19 cellular contexts compared by ENCODE assay signal in genomic region chr2:50995610-50996009, GRCh38. TPM values are rescaled to one million over a fixed set of nuclear protein-coding genes. Genes with fewer than 3 reads are reported as not detected.
DNase-seq lines count a peak whose midpoint lies in the region; ATAC-seq and TF ChIP-seq lines count a peak whose summit lies in the region.
"Had no signal": no experiment of that assay in that cellular context is flagged by ENCODE, and none has a peak within 500 bp of the region (broad histone marks: within the 10 kb centered on the region; RNA-seq: fewer than 3 reads in every experiment).

No MANE protein-coding gene starts in this region.

- no peak overlapping the region for H3K27ac ChIP-seq in adrenal gland
- H3K27ac ChIP-seq in hepatocyte = no peak overlapping the region
- H3K27ac ChIP-seq in sigmoid colon = no peak overlapping the region
- H3K27ac ChIP-seq: BLaER1, spleen had no signal

- no peak overlapping the region for H3K4me2 ChIP-seq in hepatocyte
- H3K4me2 ChIP-seq: BLaER1 had no signal

- TF ChIP-seq POLR2A in adrenal gland (IDR thresholded peaks at IDR 0.05) (no peak), sigmoid colon (IDR thresholded peaks at IDR 0.05) (no peak)

- H3K4me3 ChIP-seq in adrenal gland = no peak overlapping the region
- H3K4me3 ChIP-seq in hepatocyte = no peak overlapping the region
- no peak overlapping the region for H3K4me3 ChIP-seq in sigmoid colon
- H3K4me3 ChIP-seq: BLaER1, spleen had no signal

- no peaks in the 10 kb centered on the region for H3K9me2 ChIP-seq in hepatocyte (replicated peaks; ENCODE audit: insufficient read depth)

- no peak for TF ChIP-seq CTCF in adrenal gland (IDR thresholded peaks at IDR 0.05)
- TF ChIP-seq CTCF in hepatocyte (IDR thresholded peaks at IDR 0.05; ENCODE audit: poor library complexity) = no peak
- TF ChIP-seq CTCF in sigmoid colon (IDR thresholded peaks at IDR 0.05) = no peak

- no peak for TF ChIP-seq EP300 in sigmoid colon (IDR thresholded peaks at IDR 0.05)

- no peak overlapping the region for H2AFZ ChIP-seq in hepatocyte

- H3K4me1 ChIP-seq in adrenal gland (replicated peaks in 1 of 2) (no peaks in the 10 kb centered on the region), hepatocyte (ENCODE audit: insufficient read depth) (no peaks in the 10 kb centered on the region), sigmoid colon (peaks cover 0 to 30% (median 17%) of the 10 kb centered on the region in 4 donors)
- H3K4me1 ChIP-seq: BLaER1, spleen had no signal

- no peaks in the 10 kb centered on the region for H3K9me3 ChIP-seq in adrenal gland (replicated peaks in 1 of 3)
- H3K9me3 ChIP-seq in hepatocyte (ENCODE audit: low read depth) = no peaks in the 10 kb centered on the region
- no peaks in the 10 kb centered on the region for H3K9me3 ChIP-seq in sigmoid colon
- H3K9me3 ChIP-seq: BLaER1, spleen had no signal

- intact Hi-C loops in adrenal gland (cut with DNase I) = no loop called here
- intact Hi-C loops in sigmoid colon (cut with DNase I) = no loop called here

- H3K36me3 ChIP-seq in adrenal gland (replicated peaks in 1 of 2) (no peaks in the 10 kb centered on the region), hepatocyte (replicated peaks; ENCODE audit: insufficient read depth, low read depth) (no peaks in the 10 kb centered on the region), sigmoid colon (no peaks in the 10 kb centered on the region)
- H3K36me3 ChIP-seq: BLaER1, spleen had no signal

- peak; percentile 69 for DNase-seq in HCEC 1CT
- DNase-seq in adrenal gland = peak in 5 of 7 donors; percentile 14 to 61 (median 19)
- peak; percentile 40 for DNase-seq in hepatocyte (ENCODE audit: low spot score)
- peak; percentile 58 for DNase-seq in sigmoid colon
- no peak for DNase-seq in activated gamma-delta T cell treated with Interleukin-2 at 50 U/mL for 16 hours
- DNase-seq in stimulated activated CD4-positive, alpha-beta T cell treated with anti-CD3 and anti-CD28 coated beads, Interleukin-1b, Interleukin-23, amount 100 ng/mL, for 48 hours = no peak
- no peak for DNase-seq in mesenteric fat pad (ENCODE audit: low spot score)
- DNase-seq: activated CD4-positive, alpha-beta T cell treated with anti-CD3 and anti-CD28 coated beads for 36 hours; activated naive CD8-positive, alpha-beta T cell treated with anti-CD3 and anti-CD28 coated beads, Interleukin-2, amount 50 U/mL, for 24 hours; activated T-cell treated with anti-CD3 and anti-CD28 coated beads for 4 hours; cortex of kidney; DMS79 treated with DMSO at 0.1 percent for 48 hours; NCI-H1930; SHP77 treated with DMSO at 0.1 percent for 48 hours; spleen; T-helper 9 cell had no signal

- no peak for ATAC-seq in HG03175 (IDR thresholded peaks at IDR 0.05; ENCODE audit: unreplicated experiment)
- ATAC-seq: activated CD4-positive, alpha-beta T cell treated with anti-CD3 and anti-CD28 coated beads for 36 hours; activated naive CD8-positive, alpha-beta T cell treated with anti-CD3 and anti-CD28 coated beads, Interleukin-2, amount 50 U/mL, for 24 hours had no signal

- 48 to 53% (median 50%) methylated on average over 2 of the region's 2 CpGs for WGBS in adrenal gland, 4 donors
- WGBS in hepatocyte (ENCODE audit: low lambda C conversion rate, missing lambda C conversion rate) = 58% methylated on average over 2 of the region's 2 CpGs
- 64 to 73% methylated on average over 2 of the region's 2 CpGs for WGBS in sigmoid colon, 2 donors

- H3K27me3 ChIP-seq in adrenal gland (no peaks in the 10 kb centered on the region), hepatocyte (no peaks in the 10 kb centered on the region), sigmoid colon (no peaks in the 10 kb centered on the region)
- H3K27me3 ChIP-seq: BLaER1, spleen had no signal

- H4K20me1 ChIP-seq in hepatocyte (ENCODE audit: insufficient read depth, poor library complexity, severe bottlenecking) = no peaks in the 10 kb centered on the region
- H4K20me1 ChIP-seq: BLaER1 had no signal

- no peaks in the 10 kb centered on the region for H3K79me2 ChIP-seq in hepatocyte

RNA-seq across cellular contexts. Expression of gene NRXN1, which starts 36.3 kb away (rescaled TPM):
- 1 to 10 TPM in 4 of 8 donors, under 1 TPM in 4; 0.39 to 4.0 (median 0.89) TPM for total RNA-seq in adrenal gland
- polyA plus RNA-seq in adrenal gland = 1 to 10 TPM in 2 of 3 donors, under 1 TPM in 1; 0.61 to 3.7 (median 1.3) TPM
- total RNA-seq in hepatocyte = 7.6 and 9.9 TPM in 2 replicates
- 1.7 and 5.3 TPM in 2 replicates for polyA plus RNA-seq in hepatocyte
- total RNA-seq in sigmoid colon = 10 to 100 TPM; 24.3 to 99.5 (median 36.5) TPM
- polyA plus RNA-seq in sigmoid colon = 1 to 10 TPM in 1 of 3 donors, under 1 TPM in 1, not detected in 1; 0.60 to 1.7 TPM
- total RNA-seq in mesenteric fat pad = 0.16 TPM
- total RNA-seq: lung microvascular endothelial cell had no signal

Comparison
In these comparisons a context has a peak if more than half of its experiments do, and no peak if none do; other contexts are left out.
1. DNase-seq: peak in HCEC 1CT (single experiment), adrenal gland (5 of 7), hepatocyte (single experiment) and sigmoid colon (single experiment); none in activated gamma-delta T cell treated with Interleukin-2 at 50 U/mL for 16 hours (single experiment), stimulated activated CD4-positive, alpha-beta T cell treated with anti-CD3 and anti-CD28 coated beads, Interleukin-1b, Interleukin-23, amount 100 ng/mL, for 48 hours (single experiment) and mesenteric fat pad (single experiment).